In the genomic region with DNA sequence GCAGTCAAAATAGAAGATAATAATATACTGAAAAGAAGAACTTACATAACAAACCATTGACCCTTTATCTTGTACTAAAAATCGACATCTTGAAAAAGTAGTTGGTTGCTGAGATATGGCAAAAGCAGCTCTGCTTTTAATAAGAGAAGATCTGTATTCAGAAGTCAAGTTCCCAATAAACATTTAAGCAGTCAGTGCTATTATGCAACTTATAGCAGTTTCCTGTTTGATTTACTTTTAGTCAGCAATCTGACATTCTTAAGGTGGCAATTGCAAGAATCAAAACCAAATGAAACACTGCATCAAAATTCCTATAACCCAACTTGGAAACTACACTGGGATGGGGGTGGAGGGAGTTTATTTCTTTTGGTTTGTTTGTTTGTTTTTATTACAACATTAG, we compare ENCODE assay signal across 20 cellular contexts.
DNase-seq lines count a peak whose midpoint lies in the region; ATAC-seq and TF ChIP-seq lines count a peak whose summit lies in the region.
"Had no signal": no experiment of that assay in that cellular context is flagged by ENCODE, and none has a peak within 500 bp of the region (broad histone marks: within the 10 kb centered on the region; RNA-seq: fewer than 3 reads in every experiment).

No MANE protein-coding gene starts in this region.

- no peaks in the 10 kb centered on the region for H4K20me1 ChIP-seq in PC-3 (ENCODE audit: low read length)

- H3K36me3 ChIP-seq in PC-3 (ENCODE audit: low read depth, low read length) (no peaks in the 10 kb centered on the region), gastrocnemius medialis (peaks cover 0 to 14% of the 10 kb centered on the region in 2 donors)
- H3K36me3 ChIP-seq: HAP-1 had no signal

- peaks cover 49% of the 10 kb centered on the region for H3K4me1 Mint-ChIP-seq in activated T-cell treated with anti-CD3 and anti-CD28 coated beads, Interleukin-2, amount 50 U/mL, for 4 hours (ENCODE audit: low read depth)
- H3K4me1 Mint-ChIP-seq: naive B cell had no signal

- H3K9me3 Mint-ChIP-seq in activated T-cell treated with anti-CD3 and anti-CD28 coated beads, Interleukin-2, amount 50 U/mL, for 4 hours: no peaks in the 10 kb centered on the region
- H3K9me3 Mint-ChIP-seq: IgD-negative memory B cell, naive B cell had no signal

- in situ Hi-C loops in gastrocnemius medialis (cut with MboI; ENCODE audit: low sequenced_read_pairs in 4 of 4): no loop called here

- no peak overlapping the region for H3K9ac ChIP-seq in PC-3 (ENCODE audit: low read length)

- peaks cover 17% of the 10 kb centered on the region for H3K36me3 Mint-ChIP-seq in activated T-cell treated with anti-CD3 and anti-CD28 coated beads, Interleukin-2, amount 50 U/mL, for 4 hours (ENCODE audit: insufficient read depth)
- H3K36me3 Mint-ChIP-seq: IgD-negative memory B cell, naive B cell had no signal

- CTCF ChIA-PET in PC-3 (lab: Charles Lee): interaction anchor here (0.9 to 1.0 kb wide), 2 partner anchors 23 to 166 kb away, joined by 3 to 7 read pairs; a partner anchor contains a TSS

- no peak overlapping the region for H2AFZ ChIP-seq in PC-3 (ENCODE audit: low read length)

- H3K27me3 ChIP-seq in PC-3 (ENCODE audit: low read length) (no peaks in the 10 kb centered on the region), gastrocnemius medialis (no peaks in the 10 kb centered on the region)
- H3K27me3 ChIP-seq: body of pancreas, esophagus muscularis mucosa had no signal

- no peaks in the 10 kb centered on the region for H3K27me3 Mint-ChIP-seq in activated T-cell treated with anti-CD3 and anti-CD28 coated beads, Interleukin-2, amount 50 U/mL, for 4 hours (ENCODE audit: low read depth)
- H3K27me3 Mint-ChIP-seq: IgD-negative memory B cell, naive B cell had no signal

- no peak for TF ChIP-seq CTCF in PC-3 (conservative IDR thresholded peaks at IDR 0.05; ENCODE audit: low read depth, low read length)
- TF ChIP-seq CTCF in epithelial cell of esophagus (IDR thresholded peaks at IDR 0.05; ENCODE audit: insufficient read depth, low read depth, low read length, missing control alignments): no peak
- no peak for TF ChIP-seq CTCF in gastrocnemius medialis (IDR thresholded peaks at IDR 0.05 in 4 of 5, conservative IDR thresholded peaks at IDR 0.05 in 1 of 5)

- H3K9me3 ChIP-seq in PC-3 (ENCODE audit: low read length) (no peaks in the 10 kb centered on the region), gastrocnemius medialis (no peaks in the 10 kb centered on the region)
- H3K9me3 ChIP-seq: body of pancreas, esophagus muscularis mucosa, HAP-1 had no signal

- no peak overlapping the region for H3K4me2 ChIP-seq in PC-3 (ENCODE audit: low read length)

- peaks cover 21% of the 10 kb centered on the region; the same call in 1 of the 2 replicates for H3K4me1 ChIP-seq in PC-3 (ENCODE audit: insufficient read depth, low read length)
- H3K4me1 ChIP-seq in gastrocnemius medialis: peaks cover 32 to 39% of the 10 kb centered on the region in 2 donors
- H3K4me1 ChIP-seq: body of pancreas, HAP-1 had no signal

- H3K27ac ChIP-seq in PC-3 (ENCODE audit: low read length) (no peak overlapping the region), gastrocnemius medialis (peak overlapping the region; percentile 14 to 72 (median 42))
- H3K27ac ChIP-seq: body of pancreas, esophagus muscularis mucosa had no signal

- H3K4me3 Mint-ChIP-seq in activated T-cell treated with anti-CD3 and anti-CD28 coated beads, Interleukin-2, amount 50 U/mL, for 4 hours: peak overlapping the region; percentile 53
- H3K4me3 Mint-ChIP-seq: naive B cell had no signal

- DNase-seq in activated T-cell treated with anti-CD3 and anti-CD28 coated beads, Interleukin-2, amount 50 U/mL, for 4 hours: no peak
- no peak for DNase-seq in activated T-cell treated with anti-CD3 and anti-CD28 coated beads, Interleukin-2, amount 50 U/mL, for 1 hour
- DNase-seq in PC-3 (peak; percentile 40), epithelial cell of esophagus (ENCODE audit: low read depth) (peak; percentile 45), gastrocnemius medialis (no peak)
- DNase-seq: activated CD4-positive, alpha-beta T cell treated with anti-CD3 and anti-CD28 coated beads for 48 hours; body of pancreas; left ventricle myocardium superior; naive B cell; NK-92 treated with Interleukin-12 subunit alpha and Interleukin-12 subunit beta, amount 100 ng/mL, for 24 hours; posterior cingulate gyrus; SHP77 treated with DMSO at 0.1 percent for 48 hours; stimulated activated naive CD4-positive, alpha-beta T cell; T1000 had no signal

- no peak for ATAC-seq in activated T-cell treated with anti-CD3 and anti-CD28 coated beads, Interleukin-2, amount 50 U/mL, for 4 hours
- peak; percentile 53 for ATAC-seq in PC-3
- ATAC-seq in gastrocnemius medialis: no peak
- no peak for ATAC-seq in HG02798 (IDR thresholded peaks at IDR 0.05; ENCODE audit: poor library complexity, unreplicated experiment)
- no peak for ATAC-seq in GM18517 (IDR thresholded peaks at IDR 0.05; ENCODE audit: unreplicated experiment)
- no peak for ATAC-seq in HG03439 (IDR thresholded peaks at IDR 0.05; ENCODE audit: unreplicated experiment)
- ATAC-seq: body of pancreas, left ventricle myocardium superior had no signal

- intact Hi-C loops in PC-3 (cut with micrococcal nuclease): no loop called here
- intact Hi-C loops in gastrocnemius medialis (cut with DNase I; ENCODE audit: low total_unique reads): loop anchor here (5.0 kb wide), 2 partner anchors 41 to 166 kb away; a partner anchor contains a TSS

- no peak for TF ChIP-seq POLR2A in gastrocnemius medialis (IDR thresholded peaks at IDR 0.05)

- H3F3A ChIP-seq in PC-3 (ENCODE audit: low read length, unreplicated experiment): no peaks in the 10 kb centered on the region

- POLR2A ChIA-PET in PC-3 (lab: Charles Lee; ENCODE audit: unreplicated experiment): no interaction called here

- H3K9me2 ChIP-seq in PC-3 (replicated peaks; ENCODE audit: low read length): no peaks in the 10 kb centered on the region

- H3K79me2 ChIP-seq in PC-3 (ENCODE audit: low read length): no peaks in the 10 kb centered on the region

- BruUV-seq in PC-3 (replicated peaks; lab: Mats Ljungman, UMichigan): no TSS peak

- no peak overlapping the region for H3K4me3 ChIP-seq in PC-3 (ENCODE audit: low read length)
- no peak overlapping the region for H3K4me3 ChIP-seq in epithelial cell of esophagus (ENCODE audit: low read length)
- H3K4me3 ChIP-seq in gastrocnemius medialis: no peak overlapping the region
- H3K4me3 ChIP-seq: body of pancreas, esophagus muscularis mucosa, HAP-1 had no signal

Comparison
In these comparisons a context has a peak if more than half of its experiments do, and no peak if none do; other contexts are left out.
1. DNase-seq: peak in PC-3 (single experiment) and epithelial cell of esophagus (single experiment); none in activated T-cell treated with anti-CD3 and anti-CD28 coated beads, Interleukin-2, amount 50 U/mL, for 4 hours (single experiment), activated T-cell treated with anti-CD3 and anti-CD28 coated beads, Interleukin-2, amount 50 U/mL, for 1 hour (single experiment) and gastrocnemius medialis (0 of 2).